In genomic region chr10:125068406-125068805, GRCh38 we compare ENCODE assay signal across 16 cellular contexts.
"Had no signal": no experiment of that assay in that cellular context is flagged by ENCODE, and none has a peak within 500 bp of the region (broad histone marks: within the 10 kb centered on the region; RNA-seq: fewer than 3 reads in every experiment).

No MANE protein-coding gene starts in this region.

- H3K9me3 ChIP-seq: lower lobe of right lung had no signal

- H3K27ac Mint-ChIP-seq: activated CD8-positive, alpha-beta T cell treated with anti-CD3 and anti-CD28 coated beads for 36 hours; activated naive CD4-positive, alpha-beta T cell treated with anti-CD3 and anti-CD28 coated beads, Interleukin-2, amount 50 U/mL, for 72 hours; stimulated activated memory B cell treated with anti-CD40 and anti-IgM and Interleukin-4, amounts not matched to agents 10 μg/mL and 1 μg/mL and 100 μg/mL, for 72 hours; T-helper 17 cell had no signal

- DNase-seq: activated CD4-positive, alpha-beta T cell treated with anti-CD3 and anti-CD28 coated beads for 4 hours; activated CD8-positive, alpha-beta memory T cell treated with anti-CD3 and anti-CD28 coated beads, Interleukin-2, amount 50 U/mL, for 4 hours; activated CD8-positive, alpha-beta T cell treated with anti-CD3 and anti-CD28 coated beads for 36 hours; activated effector memory CD4-positive, alpha-beta T cell treated with anti-CD3 and anti-CD28 coated beads, Interleukin-2, amount 50 U/mL, for 16 hours; activated T-cell treated with anti-CD3 and anti-CD28 coated beads, Interleukin-2, amount 50 U/mL, for 48 hours; effector CD8-positive, alpha-beta T cell; foreskin keratinocyte; head of caudate nucleus; kidney glomerular epithelial cell; lower lobe of right lung; retina; T-helper 17 cell had no signal

- H3K27ac ChIP-seq: foreskin keratinocyte, lower lobe of right lung had no signal

- H3K36me3 Mint-ChIP-seq: activated naive CD4-positive, alpha-beta T cell treated with anti-CD3 and anti-CD28 coated beads, Interleukin-2, amount 50 U/mL, for 72 hours; stimulated activated memory B cell treated with anti-CD40 and anti-IgM and Interleukin-4, amounts not matched to agents 10 μg/mL and 1 μg/mL and 100 μg/mL, for 72 hours had no signal

- H3K4me3 ChIP-seq: lower lobe of right lung had no signal

- H3K4me3 Mint-ChIP-seq: activated CD8-positive, alpha-beta T cell treated with anti-CD3 and anti-CD28 coated beads for 36 hours; central memory CD8-positive, alpha-beta T cell; stimulated activated memory B cell treated with anti-CD40 and anti-IgM and Interleukin-4, amounts not matched to agents 10 μg/mL and 1 μg/mL and 100 μg/mL, for 72 hours; T-helper 17 cell; WTC11 had no signal

- H3K9me3 Mint-ChIP-seq: activated CD8-positive, alpha-beta T cell treated with anti-CD3 and anti-CD28 coated beads for 36 hours; activated naive CD4-positive, alpha-beta T cell treated with anti-CD3 and anti-CD28 coated beads, Interleukin-2, amount 50 U/mL, for 72 hours; central memory CD8-positive, alpha-beta T cell had no signal

- H3K27me3 Mint-ChIP-seq: central memory CD8-positive, alpha-beta T cell had no signal

- ATAC-seq: activated CD8-positive, alpha-beta T cell treated with anti-CD3 and anti-CD28 coated beads for 36 hours; activated naive CD4-positive, alpha-beta T cell treated with anti-CD3 and anti-CD28 coated beads, Interleukin-2, amount 50 U/mL, for 72 hours; foreskin keratinocyte; lower lobe of right lung; stimulated activated memory B cell treated with anti-CD40 and anti-IgM and Interleukin-4, amounts not matched to agents 10 μg/mL and 1 μg/mL and 100 μg/mL, for 72 hours; T-helper 17 cell had no signal

- H3K27me3 ChIP-seq: foreskin keratinocyte had no signal
